13 cellular contexts compared by ENCODE assay signal in the genomic region with DNA sequence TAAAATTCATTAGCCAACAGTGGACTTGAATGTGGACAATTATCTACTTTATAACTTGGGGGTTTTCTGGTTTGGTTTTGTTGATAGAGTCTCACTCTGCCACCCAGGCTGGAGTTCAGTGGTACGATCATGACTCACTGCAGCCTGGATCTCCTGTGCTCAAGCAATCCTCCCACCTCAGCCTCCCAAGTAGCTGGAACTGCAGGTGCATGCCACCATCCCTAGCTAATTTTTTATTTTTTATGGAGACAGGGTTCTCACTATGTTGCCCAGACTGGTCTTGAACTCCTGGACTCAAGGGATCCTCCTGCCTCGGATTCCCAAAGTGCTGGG.
"Had no signal": no experiment of that assay in that cellular context is flagged by ENCODE, and none has a peak within 500 bp of the region (broad histone marks: within the 10 kb centered on the region; RNA-seq: fewer than 3 reads in every experiment).

No MANE protein-coding gene starts in this region.

- H3K4me3 Mint-ChIP-seq: activated naive CD4-positive, alpha-beta T cell treated with anti-CD3 and anti-CD28 coated beads, Interleukin-2, amount 10 ng/mL, durations not matched to agents 7 days and 5 days; mesothelial cell of epicardium; neural progenitor cell had no signal

- H3K27me3 ChIP-seq: cardiac muscle cell, colonic mucosa, gastroesophageal sphincter, neural progenitor cell, transverse colon had no signal

- H3K27ac Mint-ChIP-seq: activated naive CD4-positive, alpha-beta T cell treated with anti-CD3 and anti-CD28 coated beads, Interleukin-2, amount 10 ng/mL, durations not matched to agents 7 days and 5 days; mesothelial cell of epicardium; progenitor cell of endocrine pancreas had no signal

- FAIRE-seq: small intestine had no signal

- H3K36me3 ChIP-seq: cardiac muscle cell, colonic mucosa, gastroesophageal sphincter, neural progenitor cell, transverse colon, WERI-Rb-1 had no signal

- H3K36me3 Mint-ChIP-seq: activated naive CD4-positive, alpha-beta T cell treated with anti-CD3 and anti-CD28 coated beads, Interleukin-2, amount 10 ng/mL, durations not matched to agents 7 days and 5 days; mesothelial cell of epicardium; neural progenitor cell had no signal

- H3K27ac ChIP-seq: cardiac muscle cell, colonic mucosa, gastroesophageal sphincter, neural progenitor cell, transverse colon, WERI-Rb-1 had no signal

- H3K9me3 Mint-ChIP-seq: activated naive CD4-positive, alpha-beta T cell treated with anti-CD3 and anti-CD28 coated beads, Interleukin-2, amount 10 ng/mL, durations not matched to agents 7 days and 5 days; mesothelial cell of epicardium; neural progenitor cell had no signal

- DNase-seq: activated CD4-positive, alpha-beta T cell treated with anti-CD3 and anti-CD28 coated beads for 4 hours; activated naive CD4-positive, alpha-beta T cell treated with anti-CD3 and anti-CD28 coated beads, Interleukin-2, amount 10 ng/mL, durations not matched to agents 7 days and 5 days; colonic mucosa; effector CD4-positive, alpha-beta T cell; right cardiac atrium; small intestine; transverse colon; WERI-Rb-1 had no signal

- H3K4me1 Mint-ChIP-seq: mesothelial cell of epicardium had no signal

- H3K9me3 ChIP-seq: colonic mucosa, gastroesophageal sphincter, transverse colon had no signal

- H3K4me1 ChIP-seq: colonic mucosa, gastroesophageal sphincter, transverse colon had no signal

- H3K4me3 ChIP-seq: cardiac muscle cell, colonic mucosa, gastroesophageal sphincter, neural progenitor cell, transverse colon had no signal

- H3K9ac ChIP-seq: neural progenitor cell had no signal
